Comparison of ENCODE assay signal across 8 cellular contexts in the genomic region with DNA sequence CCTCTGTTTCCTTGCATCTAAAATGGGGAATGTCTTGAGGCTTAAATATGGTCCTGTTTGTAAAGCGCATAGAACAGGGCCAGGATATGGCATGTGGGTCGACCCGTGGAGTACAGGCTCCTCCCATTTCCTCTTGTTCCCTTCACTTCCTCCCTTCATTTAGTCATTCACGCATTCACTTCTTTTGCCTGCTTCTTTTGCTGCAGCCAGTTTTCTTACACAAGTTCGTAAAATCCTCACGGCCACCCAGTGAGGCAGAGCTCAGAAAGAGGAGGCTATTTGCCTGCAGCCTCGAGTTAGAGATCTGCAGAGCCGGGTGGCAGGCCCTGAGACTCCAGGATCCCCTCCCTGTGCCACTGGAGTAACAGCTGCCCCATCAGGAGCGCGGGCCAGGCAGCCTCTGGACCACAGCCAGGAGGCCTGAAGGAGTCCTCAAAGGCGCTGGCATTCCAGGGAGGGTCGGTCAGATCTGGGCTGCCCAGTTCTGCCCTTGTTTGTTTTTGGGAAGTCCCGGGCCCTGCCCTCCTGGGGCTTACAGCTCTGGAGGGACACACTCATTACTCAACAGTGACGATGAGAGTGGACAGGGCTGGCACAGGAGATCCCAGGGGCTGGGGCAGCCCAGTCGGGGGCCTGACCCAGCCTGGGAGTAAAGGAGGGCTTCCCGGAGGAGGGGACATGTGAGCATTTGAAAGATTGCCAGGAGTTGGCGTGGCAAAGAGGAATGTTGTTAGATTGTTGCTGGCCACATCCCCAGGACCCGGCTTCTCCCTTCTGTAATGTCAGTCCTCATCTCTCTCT. TPM values are rescaled to one million over a fixed set of nuclear protein-coding genes. Genes with fewer than 3 reads are reported as not detected.
DNase-seq lines count a peak whose midpoint lies in the region; ATAC-seq and TF ChIP-seq lines count a peak whose summit lies in the region.

No MANE protein-coding gene starts in this region.

- no peak overlapping the region for H3K4me3 Mint-ChIP-seq in dendritic cell treated with granulocyte-macrophage colony-stimulating factor and Interleukin-4, amounts not matched to agents 40 ng/mL and 50 ng/mL, for 4 days
- peak overlapping the region; percentile 53 to 98 (median 87) for H3K4me3 Mint-ChIP-seq in naive thymus-derived CD8-positive, alpha-beta T cell

- H3K9me3 Mint-ChIP-seq in dendritic cell treated with granulocyte-macrophage colony-stimulating factor and Interleukin-4, amounts not matched to agents 40 ng/mL and 50 ng/mL, for 4 days, result no peaks in the 10 kb centered on the region
- no peaks in the 10 kb centered on the region for H3K9me3 Mint-ChIP-seq in naive thymus-derived CD8-positive, alpha-beta T cell

- no peaks in the 10 kb centered on the region for H3K27me3 ChIP-seq in Peyer's patch

- DNase-seq in NOMO-1 treated with DMSO at 0.1 percent for 48 hours (lab: John Stamatoyannopoulos, UW; ENCODE audit: unreplicated experiment) (peak; percentile 5), NOMO-1 treated with dmso at 0.1 percent for 144 hours (lab: John Stamatoyannopoulos, UW; ENCODE audit: unreplicated experiment) (no peak), Peyer's patch (peak in 2 of 3 donors; percentile 30 to 62), kidney glomerular epithelial cell (lab: John Stamatoyannopoulos, UW) (no peak), NCI-H2196 treated with DMSO at 0.1 percent for 48 hours (lab: John Stamatoyannopoulos, UW; ENCODE audit: unreplicated experiment) (no peak), H4 (ENCODE audit: low spot score) (no peak)
- peak in 3 of 10 donors; percentile 20 to 34 (median 33) for DNase-seq in naive thymus-derived CD8-positive, alpha-beta T cell

- peaks cover 4 to 67% (median 28%) of the 10 kb centered on the region in 4 donors for H3K4me1 ChIP-seq in Peyer's patch

- peaks cover 0 to 37% (median 0%) of the 10 kb centered on the region in 3 donors for H3K36me3 ChIP-seq in Peyer's patch

- H3K27me3 Mint-ChIP-seq in dendritic cell treated with granulocyte-macrophage colony-stimulating factor and Interleukin-4, amounts not matched to agents 40 ng/mL and 50 ng/mL, for 4 days, result no peaks in the 10 kb centered on the region
- H3K27me3 Mint-ChIP-seq in naive thymus-derived CD8-positive, alpha-beta T cell, result no peaks in the 10 kb centered on the region

- H3K36me3 Mint-ChIP-seq in dendritic cell treated with granulocyte-macrophage colony-stimulating factor and Interleukin-4, amounts not matched to agents 40 ng/mL and 50 ng/mL, for 4 days (ENCODE audit: low read depth), result peaks cover 60% of the 10 kb centered on the region
- peaks cover 0 to 26% (median 3%) of the 10 kb centered on the region in 3 donors for H3K36me3 Mint-ChIP-seq in naive thymus-derived CD8-positive, alpha-beta T cell

- peak overlapping the region in 2 of 4 donors; percentile 8 to 9 for H3K4me3 ChIP-seq in Peyer's patch

- H3K27ac Mint-ChIP-seq in dendritic cell treated with granulocyte-macrophage colony-stimulating factor and Interleukin-4, amounts not matched to agents 40 ng/mL and 50 ng/mL, for 4 days, result peak overlapping the region; percentile 73
- peak overlapping the region; percentile 90 to 98 (median 93) for H3K27ac Mint-ChIP-seq in naive thymus-derived CD8-positive, alpha-beta T cell

- peak overlapping the region; percentile 45 to 75 (median 68) for H3K27ac ChIP-seq in Peyer's patch

- peak; percentile 24 to 29 for ATAC-seq in naive thymus-derived CD8-positive, alpha-beta T cell

- peaks cover 52% of the 10 kb centered on the region for H3K4me1 Mint-ChIP-seq in dendritic cell treated with granulocyte-macrophage colony-stimulating factor and Interleukin-4, amounts not matched to agents 40 ng/mL and 50 ng/mL, for 4 days (ENCODE audit: low read depth)
- peaks cover 41 to 84% (median 73%) of the 10 kb centered on the region in 4 donors for H3K4me1 Mint-ChIP-seq in naive thymus-derived CD8-positive, alpha-beta T cell

- no peaks in the 10 kb centered on the region for H3K9me3 ChIP-seq in Peyer's patch

- intact Hi-C loops in dendritic cell treated with granulocyte-macrophage colony-stimulating factor and Interleukin-4, amounts not matched to agents 40 ng/mL and 50 ng/mL, for 4 days (cut with micrococcal nuclease), result no loop called here

- no peak for TF ChIP-seq POLR2A in Peyer's patch (IDR thresholded peaks at IDR 0.05)

- POLR2A ChIA-PET in naive thymus-derived CD8-positive, alpha-beta T cell (lab: Charles Lee), result interaction anchor here (0.6 kb wide), 1 partner anchor 71 kb away, joined by 9 read pairs; no protein-coding TSS in a partner anchor

- TF ChIP-seq CTCF in Peyer's patch (IDR thresholded peaks at IDR 0.05), result no peak

RNA-seq across cellular contexts. Expression of gene PPP5C, which starts 4.6 kb away (rescaled TPM):
- 100 to 1,000 TPM in 3 of 4 donors, 10 to 100 TPM in 1; 68.8 to 214 (median 129) TPM for total RNA-seq in Peyer's patch
- 10 to 100 TPM; 47.3 to 47.7 TPM for total RNA-seq in naive thymus-derived CD8-positive, alpha-beta T cell
- 10 to 100 TPM; 20.8 to 35.7 (median 31.0) TPM for polyA plus RNA-seq in naive thymus-derived CD8-positive, alpha-beta T cell
- 48.7 and 59.1 TPM in 2 replicates for total RNA-seq in H4 (2014; rRNA removed; shearing (Covaris generic))

RNA-seq across cellular contexts. Expression of gene HIF3A, which starts 54.6 kb away (rescaled TPM):
- 100 to 1,000 TPM in 2 of 4 donors, 10 to 100 TPM in 2; 18.4 to 262 (median 91.2) TPM for total RNA-seq in Peyer's patch
- not detected for total RNA-seq in naive thymus-derived CD8-positive, alpha-beta T cell
- polyA plus RNA-seq in naive thymus-derived CD8-positive, alpha-beta T cell, result not detected
- total RNA-seq in H4 (2014; rRNA removed; shearing (Covaris generic)), result not detected in 2 replicates

Comparison
In these comparisons a context has a peak if more than half of its experiments do, and no peak if none do; other contexts are left out.
1. DNase-seq: peak in NOMO-1 treated with DMSO at 0.1 percent for 48 hours (single experiment) and Peyer's patch (2 of 3); none in NOMO-1 treated with dmso at 0.1 percent for 144 hours (single experiment), kidney glomerular epithelial cell (single experiment), NCI-H2196 treated with DMSO at 0.1 percent for 48 hours (single experiment) and H4 (single experiment).
2. RNA of gene HIF3A, which starts 54.6 kb away (total RNA-seq): 18.4 to 262 TPM in Peyer's patch; not detected in naive thymus-derived CD8-positive, alpha-beta T cell and not detected in H4; every median in the first group is over 10 times any median in the second.